18 cellular contexts compared by ENCODE assay signal in the genomic region with DNA sequence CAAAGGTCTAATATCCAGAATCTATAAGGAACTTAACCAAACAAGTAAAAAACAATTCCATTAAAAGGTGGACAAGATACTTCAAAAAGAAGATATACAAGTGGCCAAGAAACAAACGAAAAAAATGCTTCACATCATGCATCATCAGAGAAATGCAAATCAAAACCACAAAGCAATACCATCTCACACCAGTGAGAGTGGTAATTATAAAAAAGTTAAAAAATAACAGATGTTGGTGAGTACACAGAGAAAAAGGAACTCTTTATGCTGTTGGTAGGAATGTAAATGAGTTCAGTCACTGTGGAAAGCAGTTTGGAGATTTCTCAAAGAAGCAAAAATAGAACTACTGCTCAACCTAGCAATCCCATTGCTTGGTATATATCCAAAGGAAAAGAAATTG.
DNase-seq lines count a peak whose midpoint lies in the region; ATAC-seq and TF ChIP-seq lines count a peak whose summit lies in the region.
"Had no signal": no experiment of that assay in that cellular context is flagged by ENCODE, and none has a peak within 500 bp of the region (broad histone marks: within the 10 kb centered on the region; RNA-seq: fewer than 3 reads in every experiment).

No MANE protein-coding gene starts in this region.

- peaks cover 30% of the 10 kb centered on the region for H3K4me1 Mint-ChIP-seq in activated B cell treated with CpG ODN at 0.5 μM for 24 hours
- no peaks in the 10 kb centered on the region for H3K4me1 Mint-ChIP-seq in CD4-positive, alpha-beta T cell (ENCODE audit: low read depth)
- H3K4me1 Mint-ChIP-seq in activated T-cell treated with anti-CD3 and anti-CD28 coated beads, Interleukin-2, amount 50 U/mL, for 4 hours (ENCODE audit: low read depth) = no peaks in the 10 kb centered on the region
- H3K4me1 Mint-ChIP-seq: activated CD4-positive, alpha-beta T cell treated with anti-CD3 and anti-CD28 coated beads for 36 hours; central memory CD8-positive, alpha-beta T cell had no signal

- H3K36me3 Mint-ChIP-seq in activated B cell treated with CpG ODN at 0.5 μM for 24 hours (ENCODE audit: low read depth) = no peaks in the 10 kb centered on the region
- H3K36me3 Mint-ChIP-seq in CD4-positive, alpha-beta T cell (ENCODE audit: low read depth) = no peaks in the 10 kb centered on the region
- H3K36me3 Mint-ChIP-seq in activated T-cell treated with anti-CD3 and anti-CD28 coated beads, Interleukin-2, amount 50 U/mL, for 4 hours (ENCODE audit: insufficient read depth) = no peaks in the 10 kb centered on the region
- H3K36me3 Mint-ChIP-seq: CD4-positive, alpha-beta memory T cell had no signal

- H3K4me3 ChIP-seq in heart left ventricle = no peak overlapping the region

- H3K36me3 ChIP-seq in heart left ventricle = no peaks in the 10 kb centered on the region

- H3K9me3 ChIP-seq in CD4-positive, alpha-beta T cell (ENCODE audit: control insufficient read depth, low read length) = no peaks in the 10 kb centered on the region
- H3K9me3 ChIP-seq in heart left ventricle = peaks cover 0 to 34% (median 0%) of the 10 kb centered on the region in 12 donors

- H3K9me3 Mint-ChIP-seq in activated B cell treated with CpG ODN at 0.5 μM for 24 hours = peaks cover 13% of the 10 kb centered on the region
- peaks cover 28% of the 10 kb centered on the region for H3K9me3 Mint-ChIP-seq in CD4-positive, alpha-beta T cell
- H3K9me3 Mint-ChIP-seq in activated T-cell treated with anti-CD3 and anti-CD28 coated beads, Interleukin-2, amount 50 U/mL, for 4 hours = peaks cover 31% of the 10 kb centered on the region

- no peaks in the 10 kb centered on the region for H3K27me3 Mint-ChIP-seq in activated B cell treated with CpG ODN at 0.5 μM for 24 hours
- no peaks in the 10 kb centered on the region for H3K27me3 Mint-ChIP-seq in CD4-positive, alpha-beta T cell
- H3K27me3 Mint-ChIP-seq in activated T-cell treated with anti-CD3 and anti-CD28 coated beads, Interleukin-2, amount 50 U/mL, for 4 hours (ENCODE audit: low read depth) = no peaks in the 10 kb centered on the region
- H3K27me3 Mint-ChIP-seq: activated CD4-positive, alpha-beta T cell treated with anti-CD3 and anti-CD28 coated beads for 36 hours; CD4-positive, alpha-beta memory T cell; central memory CD8-positive, alpha-beta T cell; stimulated activated naive CD8-positive, alpha-beta T cell treated with anti-CD3 and anti-CD28 coated beads, Interleukin-15, Interleukin-2, amounts not matched to agents 100 ng/mL and 50 ng/mL, for 24 hours had no signal

- H3K4me1 ChIP-seq in heart left ventricle = no peaks in the 10 kb centered on the region

- TF ChIP-seq POLR2A in heart left ventricle (IDR thresholded peaks at IDR 0.05) = no peak

- ATAC-seq in GM18873 (IDR thresholded peaks at IDR 0.05; ENCODE audit: low FRiP score, unreplicated experiment) = peak; percentile 96
- peak; percentile 59 for ATAC-seq in GM21576 (IDR thresholded peaks at IDR 0.05; ENCODE audit: unreplicated experiment)
- peak; percentile 97 for ATAC-seq in HG03060 (IDR thresholded peaks at IDR 0.05; ENCODE audit: low read depth, unreplicated experiment)
- peak; percentile 49 for ATAC-seq in activated B cell treated with CpG ODN at 0.5 μM for 24 hours (ENCODE audit: low read depth)
- ATAC-seq in CD4-positive, alpha-beta T cell (ENCODE audit: poor library complexity) = no peak
- no peak for ATAC-seq in activated T-cell treated with anti-CD3 and anti-CD28 coated beads, Interleukin-2, amount 50 U/mL, for 4 hours
- no peak for ATAC-seq in heart left ventricle
- ATAC-seq: activated CD4-positive, alpha-beta T cell treated with anti-CD3 and anti-CD28 coated beads for 36 hours; esophagus mucosa had no signal

- CTCF ChIA-PET in activated B cell treated with CpG ODN at 0.5 μM for 24 hours (lab: Charles Lee) = no interaction called here
- CTCF ChIA-PET in CD4-positive, alpha-beta T cell (lab: Charles Lee) = no interaction called here

- WGBS in heart left ventricle, 4 donors = 43 to 61% (median 50%) methylated on average over 1 of the region's 1 CpG

- DNase-seq in activated B cell treated with CpG ODN at 0.5 μM for 24 hours (no peak), GOT3 (lab: John Stamatoyannopoulos, UW) (no peak), heart left ventricle (no peak)
- DNase-seq in CD4-positive, alpha-beta T cell = no peak
- no peak for DNase-seq in activated T-cell treated with anti-CD3 and anti-CD28 coated beads, Interleukin-2, amount 50 U/mL, for 4 hours
- DNase-seq: activated CD4-positive, alpha-beta T cell treated with anti-CD3 and anti-CD28 coated beads for 36 hours; activated gamma-delta T cell treated with Interleukin-2 at 50 U/mL for 16 hours; Kasumi-1; NCI-H2081 treated with DMSO at 0.1 percent for 48 hours; stimulated activated CD4-positive, alpha-beta T cell treated with anti-CD3 and anti-CD28 coated beads, Interleukin-4, amount 100 ng/mL, for 1 hour; SW 1271 had no signal

- intact Hi-C loops in activated B cell treated with CpG ODN at 0.5 μM for 24 hours (cut with micrococcal nuclease) = loop anchor here (1.0 kb wide), 1 partner anchor 53 kb away; no protein-coding TSS in a partner anchor
- intact Hi-C loops in CD4-positive, alpha-beta T cell (cut with DNase I, micrococcal nuclease) = no loop called here
- intact Hi-C loops in heart left ventricle (cut with DNase I) = no loop called here

- POLR2A ChIA-PET in activated B cell treated with CpG ODN at 0.5 μM for 24 hours (lab: Charles Lee) = no interaction called here
- POLR2A ChIA-PET in CD4-positive, alpha-beta T cell (lab: Charles Lee) = no interaction called here

- H3K27me3 ChIP-seq in CD4-positive, alpha-beta T cell (ENCODE audit: control insufficient read depth, insufficient read depth, low read length) = no peaks in the 10 kb centered on the region
- no peaks in the 10 kb centered on the region for H3K27me3 ChIP-seq in heart left ventricle

- no peak overlapping the region for H3K4me3 Mint-ChIP-seq in activated B cell treated with CpG ODN at 0.5 μM for 24 hours
- no peak overlapping the region for H3K4me3 Mint-ChIP-seq in CD4-positive, alpha-beta T cell
- no peak overlapping the region for H3K4me3 Mint-ChIP-seq in activated T-cell treated with anti-CD3 and anti-CD28 coated beads, Interleukin-2, amount 50 U/mL, for 4 hours
- H3K4me3 Mint-ChIP-seq: activated CD4-positive, alpha-beta T cell treated with anti-CD3 and anti-CD28 coated beads for 36 hours; CD4-positive, alpha-beta memory T cell; central memory CD8-positive, alpha-beta T cell; stimulated activated naive CD8-positive, alpha-beta T cell treated with anti-CD3 and anti-CD28 coated beads, Interleukin-15, Interleukin-2, amounts not matched to agents 100 ng/mL and 50 ng/mL, for 24 hours had no signal

- H3K27ac Mint-ChIP-seq in activated B cell treated with CpG ODN at 0.5 μM for 24 hours = no peak overlapping the region
- no peak overlapping the region for H3K27ac Mint-ChIP-seq in CD4-positive, alpha-beta T cell
- H3K27ac Mint-ChIP-seq: activated CD4-positive, alpha-beta T cell treated with anti-CD3 and anti-CD28 coated beads for 36 hours; CD4-positive, alpha-beta memory T cell; stimulated activated naive CD8-positive, alpha-beta T cell treated with anti-CD3 and anti-CD28 coated beads, Interleukin-15, Interleukin-2, amounts not matched to agents 100 ng/mL and 50 ng/mL, for 24 hours had no signal

- TF ChIP-seq CTCF in activated B cell treated with CpG ODN at 0.5 μM for 24 hours (IDR thresholded peaks at IDR 0.05) (no peak), heart left ventricle (IDR thresholded peaks at IDR 0.05) (no peak)
- no peak for TF ChIP-seq CTCF in CD4-positive, alpha-beta T cell (IDR thresholded peaks at IDR 0.05)

- H3K27ac ChIP-seq in CD4-positive, alpha-beta T cell (ENCODE audit: low read depth, low read length) = no peak overlapping the region
- no peak overlapping the region for H3K27ac ChIP-seq in heart left ventricle

Comparison
In these comparisons a context has a peak if more than half of its experiments do, and no peak if none do; other contexts are left out.
1. ATAC-seq: peak in GM18873 (single experiment), GM21576 (single experiment), HG03060 (single experiment) and activated B cell treated with CpG ODN at 0.5 μM for 24 hours (single experiment); none in CD4-positive, alpha-beta T cell (single experiment), activated T-cell treated with anti-CD3 and anti-CD28 coated beads, Interleukin-2, amount 50 U/mL, for 4 hours (0 of 2) and heart left ventricle (0 of 4).